ENCODE assay signal across 29 cellular contexts in genomic region chr4:184295206-184295605, GRCh38.
"Had no signal": no experiment of that assay in that cellular context is flagged by ENCODE, and none has a peak within 500 bp of the region (broad histone marks: within the 10 kb centered on the region; RNA-seq: fewer than 3 reads in every experiment).

No MANE protein-coding gene starts in this region.

- DNase-seq: activated CD4-positive, alpha-beta memory T cell treated with anti-CD3 and anti-CD28 coated beads, Interleukin-2, amount 10 ng/mL, durations not matched to agents 7 days and 5 days; activated CD4-positive, alpha-beta T cell treated with anti-CD3 and anti-CD28 coated beads for 4 hours; activated gamma-delta T cell; activated naive CD4-positive, alpha-beta T cell treated with Interleukin-2 at 50 U/mL for 16 hours; activated naive CD8-positive, alpha-beta T cell treated with anti-CD3 and anti-CD28 coated beads, Interleukin-2, amount 10 ng/mL, durations not matched to agents 7 days and 5 days; activated T-cell treated with anti-CD3 and anti-CD28 coated beads, Interleukin-2, amount 50 U/mL, for 24 hours; amygdala; Karpas-422; KBM-7; NCI-H1105; NCI-H1417 treated with DMSO at 0.1 percent for 48 hours; NCI-H187 treated with DMSO at 0.1 percent for 48 hours; NCI-H2081 treated with DMSO at 0.1 percent for 48 hours; NCI-H226; NCI-H524 treated with DMSO at 0.1 percent for 48 hours; SHP77; SJCRH30 had no signal

- H3K4me1 Mint-ChIP-seq: activated CD4-positive, alpha-beta memory T cell treated with anti-CD3 and anti-CD28 coated beads, Interleukin-2, amount 10 ng/mL, durations not matched to agents 7 days and 5 days; activated naive CD4-positive, alpha-beta T cell treated with anti-CD3 and anti-CD28 coated beads, Interleukin-2, amount 50 U/mL, for 24 hours; activated naive CD8-positive, alpha-beta T cell treated with anti-CD3 and anti-CD28 coated beads, Interleukin-2, amount 10 ng/mL, durations not matched to agents 7 days and 5 days; central memory CD8-positive, alpha-beta T cell had no signal

- H3K36me3 Mint-ChIP-seq: activated naive CD4-positive, alpha-beta T cell treated with anti-CD3 and anti-CD28 coated beads, Interleukin-2, amount 50 U/mL, for 24 hours had no signal

- H3K9me3 Mint-ChIP-seq: activated naive CD4-positive, alpha-beta T cell treated with anti-CD3 and anti-CD28 coated beads, Interleukin-2, amount 50 U/mL, for 24 hours; activated T-cell treated with anti-CD3 and anti-CD28 coated beads, Interleukin-2, amount 50 U/mL, for 24 hours; central memory CD8-positive, alpha-beta T cell; T-helper 2 cell treated with Interferon-gamma antibody and Interleukin-4, amounts not matched to agents 5 μg/mL and 100 μg/mL, for 36 hours had no signal

- FAIRE-seq: TTC549 had no signal

- H3K4me3 ChIP-seq: ascending aorta, cardiac muscle cell, SJCRH30, SK-N-MC had no signal

- H3K27me3 Mint-ChIP-seq: activated CD4-positive, alpha-beta memory T cell treated with anti-CD3 and anti-CD28 coated beads, Interleukin-2, amount 10 ng/mL, durations not matched to agents 7 days and 5 days; activated naive CD4-positive, alpha-beta T cell treated with anti-CD3 and anti-CD28 coated beads, Interleukin-2, amount 50 U/mL, for 24 hours; activated naive CD8-positive, alpha-beta T cell treated with anti-CD3 and anti-CD28 coated beads, Interleukin-2, amount 10 ng/mL, durations not matched to agents 7 days and 5 days; central memory CD8-positive, alpha-beta T cell had no signal

- H3K4me3 Mint-ChIP-seq: activated CD4-positive, alpha-beta memory T cell treated with anti-CD3 and anti-CD28 coated beads, Interleukin-2, amount 10 ng/mL, durations not matched to agents 7 days and 5 days; activated naive CD4-positive, alpha-beta T cell treated with anti-CD3 and anti-CD28 coated beads, Interleukin-2, amount 50 U/mL, for 24 hours; activated naive CD8-positive, alpha-beta T cell treated with anti-CD3 and anti-CD28 coated beads, Interleukin-2, amount 10 ng/mL, durations not matched to agents 7 days and 5 days; activated T-cell treated with anti-CD3 and anti-CD28 coated beads, Interleukin-2, amount 50 U/mL, for 24 hours; central memory CD8-positive, alpha-beta T cell; T-helper 1 cell treated with Interleukin-12 subunit alpha and Interleukin-12 subunit beta and Interleukin-4 antibody, amounts not matched to agents 30 μg/mL and 1 μg/mL, for 36 hours; T-helper 2 cell treated with Interferon-gamma antibody and Interleukin-4, amounts not matched to agents 5 μg/mL and 100 μg/mL, for 36 hours; WTC11 had no signal

- H3K4me1 ChIP-seq: ascending aorta, SJCRH30 had no signal

- H3K27ac ChIP-seq: ascending aorta, cardiac muscle cell, SJCRH30, SK-N-MC had no signal

- H3K36me3 ChIP-seq: ascending aorta, cardiac muscle cell, SJCRH30 had no signal

- ATAC-seq: activated CD4-positive, CD25-positive, alpha-beta regulatory T cell treated with anti-CD3 and anti-CD28 coated beads, Interleukin-2, amount 50 U/mL, for 24 hours; Panc1; WTC11 had no signal

- H3K9me3 ChIP-seq: ascending aorta, SJCRH30 had no signal

- H3K27ac Mint-ChIP-seq: activated CD4-positive, alpha-beta memory T cell treated with anti-CD3 and anti-CD28 coated beads, Interleukin-2, amount 10 ng/mL, durations not matched to agents 7 days and 5 days; activated naive CD4-positive, alpha-beta T cell treated with anti-CD3 and anti-CD28 coated beads, Interleukin-2, amount 50 U/mL, for 24 hours; activated naive CD8-positive, alpha-beta T cell treated with anti-CD3 and anti-CD28 coated beads, Interleukin-2, amount 10 ng/mL, durations not matched to agents 7 days and 5 days; activated T-cell treated with anti-CD3 and anti-CD28 coated beads, Interleukin-2, amount 50 U/mL, for 24 hours; activated T-helper 2 cell treated with anti-CD3 and anti-CD28 coated beads, Interferon-gamma antibody, Interleukin-2, Interleukin-4, amounts not matched to agents 10 μg/mL and 5 μg/mL and 100 μg/mL, durations not matched to agents 14 hours and 24 hours and 36 hours; T-helper 1 cell treated with Interleukin-12 subunit alpha and Interleukin-12 subunit beta and Interleukin-4 antibody, amounts not matched to agents 30 μg/mL and 1 μg/mL, for 36 hours; T-helper 2 cell treated with Interferon-gamma antibody and Interleukin-4, amounts not matched to agents 5 μg/mL and 100 μg/mL, for 36 hours had no signal

- H3K27me3 ChIP-seq: ascending aorta, cardiac muscle cell, SJCRH30 had no signal
